ENCODE assay signal across 27 cellular contexts in the genomic region with DNA sequence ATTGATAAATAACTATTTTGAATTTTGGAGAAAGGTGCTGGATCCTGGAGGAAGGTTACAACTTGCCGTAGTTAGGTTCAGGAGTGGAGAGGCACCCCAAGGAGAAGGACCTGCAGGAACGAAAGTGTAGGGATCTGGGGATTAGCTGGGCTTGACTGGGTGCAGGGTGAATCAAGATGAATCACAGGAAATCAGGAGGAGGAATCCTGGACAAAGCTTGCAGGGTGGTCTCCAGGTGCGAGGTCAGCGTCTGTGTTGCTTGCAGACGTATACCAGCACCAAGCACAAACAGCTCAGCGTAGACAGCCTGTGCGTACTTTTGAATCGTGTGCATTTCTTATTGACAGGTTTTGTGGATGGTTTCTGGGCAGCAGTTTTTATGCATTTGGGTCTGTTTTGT.
DNase-seq lines count a peak whose midpoint lies in the region; ATAC-seq lines count a peak whose summit lies in the region.
"Had no signal": no experiment of that assay in that cellular context is flagged by ENCODE, and none has a peak within 500 bp of the region (broad histone marks: within the 10 kb centered on the region; RNA-seq: fewer than 3 reads in every experiment).

No MANE protein-coding gene starts in this region.

- H3K27ac Mint-ChIP-seq in activated naive CD4-positive, alpha-beta T cell treated with anti-CD3 and anti-CD28 coated beads, Interleukin-2, amount 50 U/mL, for 24 hours: peak overlapping the region; percentile 36
- H3K27ac Mint-ChIP-seq in activated naive CD4-positive, alpha-beta T cell treated with anti-CD3 and anti-CD28 coated beads, Interleukin-2, amount 10 ng/mL, durations not matched to agents 7 days and 5 days: no peak overlapping the region
- H3K27ac Mint-ChIP-seq in T-helper 17 cell: peak overlapping the region; percentile 8
- H3K27ac Mint-ChIP-seq: activated CD8-positive, alpha-beta memory T cell treated with anti-CD3 and anti-CD28 coated beads, Interleukin-2, amount 10 ng/mL, durations not matched to agents 7 days and 5 days; activated naive CD8-positive, alpha-beta T cell treated with anti-CD3 and anti-CD28 coated beads, Interleukin-2, amount 10 ng/mL, durations not matched to agents 7 days and 5 days; B cell had no signal

- CTCF ChIA-PET in activated naive CD4-positive, alpha-beta T cell treated with anti-CD3 and anti-CD28 coated beads, Interleukin-2, amount 10 ng/mL, durations not matched to agents 7 days and 5 days (lab: Charles Lee): interaction anchor here (1.5 to 7.8 kb wide), 2 partner anchors 39 to 157 kb away, joined by 3 to 58 read pairs; no protein-coding TSS in a partner anchor

- peaks cover 35% of the 10 kb centered on the region for H3K4me1 Mint-ChIP-seq in activated naive CD4-positive, alpha-beta T cell treated with anti-CD3 and anti-CD28 coated beads, Interleukin-2, amount 50 U/mL, for 24 hours
- H3K4me1 Mint-ChIP-seq in activated naive CD4-positive, alpha-beta T cell treated with anti-CD3 and anti-CD28 coated beads, Interleukin-2, amount 10 ng/mL, durations not matched to agents 7 days and 5 days: peaks cover 3% of the 10 kb centered on the region
- peaks cover 32% of the 10 kb centered on the region for H3K4me1 Mint-ChIP-seq in T-helper 17 cell
- H3K4me1 Mint-ChIP-seq: activated T-helper 17 cell treated with anti-CD3 and anti-CD28 coated beads, Interleukin-2, amount 50 U/mL, for 72 hours had no signal

- peaks cover 13% of the 10 kb centered on the region for H3K36me3 Mint-ChIP-seq in activated naive CD4-positive, alpha-beta T cell treated with anti-CD3 and anti-CD28 coated beads, Interleukin-2, amount 50 U/mL, for 24 hours
- H3K36me3 Mint-ChIP-seq in activated naive CD4-positive, alpha-beta T cell treated with anti-CD3 and anti-CD28 coated beads, Interleukin-2, amount 10 ng/mL, durations not matched to agents 7 days and 5 days: peaks cover 17% of the 10 kb centered on the region
- H3K36me3 Mint-ChIP-seq in T-helper 17 cell (ENCODE audit: low read depth): peaks cover 7% of the 10 kb centered on the region
- H3K36me3 Mint-ChIP-seq: activated CD8-positive, alpha-beta memory T cell treated with anti-CD3 and anti-CD28 coated beads, Interleukin-2, amount 10 ng/mL, durations not matched to agents 7 days and 5 days had no signal

- H3K4me3 Mint-ChIP-seq in activated naive CD4-positive, alpha-beta T cell treated with anti-CD3 and anti-CD28 coated beads, Interleukin-2, amount 50 U/mL, for 24 hours: no peak overlapping the region
- no peak overlapping the region for H3K4me3 Mint-ChIP-seq in activated naive CD4-positive, alpha-beta T cell treated with anti-CD3 and anti-CD28 coated beads, Interleukin-2, amount 10 ng/mL, durations not matched to agents 7 days and 5 days
- H3K4me3 Mint-ChIP-seq in T-helper 17 cell: peak overlapping the region; percentile 31
- H3K4me3 Mint-ChIP-seq: activated CD8-positive, alpha-beta memory T cell treated with anti-CD3 and anti-CD28 coated beads, Interleukin-2, amount 10 ng/mL, durations not matched to agents 7 days and 5 days; activated naive CD8-positive, alpha-beta T cell treated with anti-CD3 and anti-CD28 coated beads, Interleukin-2, amount 10 ng/mL, durations not matched to agents 7 days and 5 days; activated T-helper 17 cell treated with anti-CD3 and anti-CD28 coated beads, Interleukin-2, amount 50 U/mL, for 72 hours; B cell had no signal

- H3K27ac ChIP-seq in temporal lobe (ENCODE audit: low read depth, low read length): peak overlapping the region; percentile 1
- H3K27ac ChIP-seq: brain microvascular endothelial cell, coronary artery, SK-N-MC, skin epidermis, upper lobe of right lung, VCaP had no signal

- no peaks in the 10 kb centered on the region for H3K27me3 Mint-ChIP-seq in activated naive CD4-positive, alpha-beta T cell treated with anti-CD3 and anti-CD28 coated beads, Interleukin-2, amount 50 U/mL, for 24 hours
- no peaks in the 10 kb centered on the region for H3K27me3 Mint-ChIP-seq in activated naive CD4-positive, alpha-beta T cell treated with anti-CD3 and anti-CD28 coated beads, Interleukin-2, amount 10 ng/mL, durations not matched to agents 7 days and 5 days
- H3K27me3 Mint-ChIP-seq in T-helper 17 cell: no peaks in the 10 kb centered on the region
- H3K27me3 Mint-ChIP-seq: activated CD8-positive, alpha-beta memory T cell treated with anti-CD3 and anti-CD28 coated beads, Interleukin-2, amount 10 ng/mL, durations not matched to agents 7 days and 5 days; activated naive CD8-positive, alpha-beta T cell treated with anti-CD3 and anti-CD28 coated beads, Interleukin-2, amount 10 ng/mL, durations not matched to agents 7 days and 5 days; activated T-helper 17 cell treated with anti-CD3 and anti-CD28 coated beads, Interleukin-2, amount 50 U/mL, for 72 hours; B cell had no signal

- no peaks in the 10 kb centered on the region for H3K9me3 ChIP-seq in T-helper 17 cell (ENCODE audit: control insufficient read depth, low read length, poor library complexity, severe bottlenecking)
- H3K9me3 ChIP-seq: upper lobe of right lung had no signal

- H3K9me3 Mint-ChIP-seq in activated naive CD4-positive, alpha-beta T cell treated with anti-CD3 and anti-CD28 coated beads, Interleukin-2, amount 50 U/mL, for 24 hours: no peaks in the 10 kb centered on the region
- H3K9me3 Mint-ChIP-seq in activated naive CD4-positive, alpha-beta T cell treated with anti-CD3 and anti-CD28 coated beads, Interleukin-2, amount 10 ng/mL, durations not matched to agents 7 days and 5 days: no peaks in the 10 kb centered on the region
- H3K9me3 Mint-ChIP-seq: activated naive CD8-positive, alpha-beta T cell treated with anti-CD3 and anti-CD28 coated beads, Interleukin-2, amount 10 ng/mL, durations not matched to agents 7 days and 5 days; activated T-helper 17 cell treated with anti-CD3 and anti-CD28 coated beads, Interleukin-2, amount 50 U/mL, for 72 hours had no signal

- ATAC-seq in T-helper 17 cell: no peak
- ATAC-seq in HG03457 (IDR thresholded peaks at IDR 0.05; ENCODE audit: unreplicated experiment): no peak
- ATAC-seq in HG03521 (IDR thresholded peaks at IDR 0.05; ENCODE audit: unreplicated experiment): no peak
- ATAC-seq: activated CD8-positive, alpha-beta memory T cell treated with anti-CD3 and anti-CD28 coated beads, Interleukin-2, amount 10 ng/mL, durations not matched to agents 7 days and 5 days; activated T-helper 17 cell treated with anti-CD3 and anti-CD28 coated beads, Interleukin-2, amount 50 U/mL, for 72 hours; upper lobe of right lung had no signal

- DNase-seq in activated naive CD4-positive, alpha-beta T cell treated with anti-CD3 and anti-CD28 coated beads, Interleukin-2, amount 10 ng/mL, durations not matched to agents 7 days and 5 days: no peak
- DNase-seq in T-helper 17 cell: no peak
- peak; percentile 30 for DNase-seq in glomerular visceral epithelial cell (ENCODE audit: extremely low spot score)
- DNase-seq in ureter (ENCODE audit: low spot score): no peak
- DNase-seq: activated CD4-positive, alpha-beta T cell treated with anti-CD3 and anti-CD28 coated beads, Interleukin-2, amount 50 U/mL, for 1 hour; activated CD8-positive, alpha-beta memory T cell treated with anti-CD3 and anti-CD28 coated beads, Interleukin-2, amount 10 ng/mL, durations not matched to agents 7 days and 5 days; activated naive CD8-positive, alpha-beta T cell treated with anti-CD3 and anti-CD28 coated beads, Interleukin-2, amount 10 ng/mL, durations not matched to agents 7 days and 5 days; brain microvascular endothelial cell; GF-D8; kidney glomerular epithelial cell; mammary epithelial cell; NCI-H1694; NCI-H2171 treated with DMSO at 0.1 percent for 48 hours; NCI-H526 treated with DMSO at 0.1 percent for 48 hours; occipital lobe; RPMI8226; upper lobe of right lung had no signal
